Comparison of ENCODE assay signal across 1 cellular context in genomic region chr14:61695695-61696527, GRCh38.
TF ChIP-seq lines count a peak whose summit lies in the region.

No MANE protein-coding gene starts in this region.

TF ChIP-seq in HepG2, 621 proteins besides CTCF, POLR2A, EP300 and RAD21 (continued from another document and continues in another):
- 0 out of 2 replicates have a peak, but pooled peaks have one; percentile 53 for TF ChIP-seq CREB3 (CRISPR knock-in tag; IDR thresholded peaks at IDR 0.05)
- peak; percentile 5; the same call in 1 of the 2 replicates for TF ChIP-seq HDAC1 (CRISPR knock-in tag; IDR thresholded peaks at IDR 0.05)
- no peak for TF ChIP-seq RERE (CRISPR knock-in tag; IDR thresholded peaks at IDR 0.05; ENCODE audit: low read depth)
- TF ChIP-seq MAZ (IDR thresholded peaks at IDR 0.05; ENCODE audit: borderline replicate concordance, low read depth, low read length): 0 out of 2 replicates have a peak, but pooled peaks have one; percentile 13
- no peak for TF ChIP-seq MAZ (CRISPR knock-in tag; IDR thresholded peaks at IDR 0.05; ENCODE audit: low read depth)
- peak; percentile 51; the same call in 1 of the 2 replicates for TF ChIP-seq ZNF607 (CRISPR knock-in tag; IDR thresholded peaks at IDR 0.05; ENCODE audit: borderline replicate concordance)
- peak; percentile 64 for TF ChIP-seq ZNF740 (CRISPR knock-in tag; IDR thresholded peaks at IDR 0.05)
- TF ChIP-seq ZNF121 (CRISPR knock-in tag; IDR thresholded peaks at IDR 0.05): no peak
- TF ChIP-seq ZNF333 (CRISPR knock-in tag; IDR thresholded peaks at IDR 0.05; ENCODE audit: borderline replicate concordance): no peak; the same call in 1 of the 2 replicates
- 0 out of 2 replicates have a peak, but pooled peaks have one; percentile 33 for TF ChIP-seq ZNF766 (CRISPR knock-in tag; IDR thresholded peaks at IDR 0.05; ENCODE audit: borderline replicate concordance)
- TF ChIP-seq ZNF629 (CRISPR knock-in tag; conservative IDR thresholded peaks at IDR 0.05): peak; percentile 37; the same call in 1 of the 2 replicates
- peak; percentile 49; the same call in 1 of the 2 replicates for TF ChIP-seq ZNF350 (CRISPR knock-in tag; IDR thresholded peaks at IDR 0.05; ENCODE audit: borderline replicate concordance, low read depth)
- 0 out of 2 replicates have a peak, but pooled peaks have one; percentile 21 for TF ChIP-seq ZNF138 (CRISPR knock-in tag; IDR thresholded peaks at IDR 0.05; ENCODE audit: low read depth)
- no peak for TF ChIP-seq MBNL3 (CRISPR knock-in tag; conservative IDR thresholded peaks at IDR 0.05)
- 0 out of 2 replicates have a peak, but pooled peaks have one; percentile 11 for TF ChIP-seq IRX3 (CRISPR knock-in tag; IDR thresholded peaks at IDR 0.05; ENCODE audit: borderline replicate concordance, low read depth)
- no peak for TF ChIP-seq ZBTB14 (CRISPR knock-in tag; IDR thresholded peaks at IDR 0.05)
- TF ChIP-seq SNRNP70 (IDR thresholded peaks at IDR 0.05; ENCODE audit: low read depth, low read length): no peak
- TF ChIP-seq PLRG1 (conservative IDR thresholded peaks at IDR 0.05): no peak
- no peak for TF ChIP-seq FOXK1 (CRISPR knock-in tag; IDR thresholded peaks at IDR 0.05; ENCODE audit: borderline replicate concordance, low read depth)
- TF ChIP-seq ZNF883 (CRISPR knock-in tag; IDR thresholded peaks at IDR 0.05; ENCODE audit: not compliant biosample characterization): peak; percentile 51
- TF ChIP-seq RBFOX2 (IDR thresholded peaks at IDR 0.05; ENCODE audit: low read depth, low read length): peak; percentile 95
- TF ChIP-seq HNRNPUL1 (IDR thresholded peaks at IDR 0.05; ENCODE audit: low read depth, low read length): no peak
- TF ChIP-seq ZNF407 (CRISPR knock-in tag; IDR thresholded peaks at IDR 0.05; ENCODE audit: not compliant biosample characterization): peak; percentile 76
- no peak for TF ChIP-seq PAF1 (CRISPR knock-in tag; IDR thresholded peaks at IDR 0.05)
- TF ChIP-seq HDAC2 (CRISPR knock-in tag; IDR thresholded peaks at IDR 0.05): no peak
- TF ChIP-seq USF2 (IDR thresholded peaks at IDR 0.05; ENCODE audit: low read depth, low read length): no peak
- no peak for TF ChIP-seq USF2 (CRISPR knock-in tag; IDR thresholded peaks at IDR 0.05; ENCODE audit: borderline replicate concordance)
- peak; percentile 59; the same call in 1 of the 2 replicates for TF ChIP-seq DMAP1 (CRISPR knock-in tag; IDR thresholded peaks at IDR 0.05)
- TF ChIP-seq JUND (CRISPR knock-in tag; IDR thresholded peaks at IDR 0.05): 0 out of 2 replicates have a peak, but pooled peaks have one; percentile 31
- no peak for TF ChIP-seq ZNF713 (CRISPR knock-in tag; IDR thresholded peaks at IDR 0.05)
- TF ChIP-seq KAT7 (CRISPR knock-in tag; IDR thresholded peaks at IDR 0.05; ENCODE audit: borderline replicate concordance): peak; percentile 54; the same call in 1 of the 2 replicates
- peak; percentile 79 for TF ChIP-seq PATZ1 (CRISPR knock-in tag; IDR thresholded peaks at IDR 0.05)
- no peak for TF ChIP-seq SRY (CRISPR knock-in tag; IDR thresholded peaks at IDR 0.05)
- peak; percentile 41; the same call in 1 of the 2 replicates for TF ChIP-seq BRF2 (CRISPR knock-in tag; IDR thresholded peaks at IDR 0.05)
- no peak for TF ChIP-seq PHF5A (CRISPR knock-in tag; IDR thresholded peaks at IDR 0.05; ENCODE audit: low read depth, unreplicated experiment)
- no peak for TF ChIP-seq CREBL2 (CRISPR knock-in tag; IDR thresholded peaks at IDR 0.05; ENCODE audit: borderline replicate concordance)
- TF ChIP-seq ZNF816 (CRISPR knock-in tag; IDR thresholded peaks at IDR 0.05; ENCODE audit: borderline replicate concordance): 0 out of 2 replicates have a peak, but pooled peaks have one; percentile 79
